Comparison of ENCODE assay signal across 15 cellular contexts in the genomic region with DNA sequence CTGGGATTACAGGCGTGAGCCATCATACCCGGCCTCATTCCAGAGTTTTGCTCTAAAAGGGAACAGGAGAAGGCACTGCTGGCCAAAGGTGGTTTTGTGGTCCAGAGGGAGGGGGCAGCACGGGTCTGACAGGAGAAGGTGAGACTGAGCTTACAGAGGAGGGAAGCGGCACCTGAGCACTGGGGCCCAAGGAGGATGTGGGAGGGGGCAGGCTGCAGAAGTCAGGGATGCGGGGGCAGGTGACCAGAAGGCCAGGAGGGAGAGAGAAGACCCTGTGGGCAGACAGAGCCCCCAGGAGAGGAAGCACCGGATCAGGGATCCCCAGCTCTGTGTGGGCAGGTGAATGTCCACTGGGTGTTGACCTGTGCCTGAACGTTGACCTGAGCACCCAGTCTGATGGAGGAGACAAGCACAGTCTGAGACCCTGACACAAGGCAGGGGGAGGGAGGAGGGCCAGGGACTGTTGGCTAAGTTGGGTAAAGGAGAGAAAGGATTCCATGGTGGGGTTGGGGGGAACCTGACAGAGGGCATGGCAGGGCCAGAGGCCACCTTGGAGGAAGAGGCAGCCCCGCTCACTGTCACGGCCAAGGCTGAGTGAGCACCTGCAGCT. TPM values are rescaled to one million over a fixed set of nuclear protein-coding genes. Genes with fewer than 3 reads are reported as not detected.
DNase-seq lines count a peak whose midpoint lies in the region; ATAC-seq and TF ChIP-seq lines count a peak whose summit lies in the region.
"Had no signal": no experiment of that assay in that cellular context is flagged by ENCODE, and none has a peak within 500 bp of the region (broad histone marks: within the 10 kb centered on the region; RNA-seq: fewer than 3 reads in every experiment).

No MANE protein-coding gene starts in this region.

- H3K36me3 Mint-ChIP-seq in activated naive CD4-positive, alpha-beta T cell treated with anti-CD3 and anti-CD28 coated beads, Interleukin-2, amount 50 U/mL, for 72 hours, result no peaks in the 10 kb centered on the region
- H3K36me3 Mint-ChIP-seq in Calu3 (ENCODE audit: insufficient read depth, unreplicated experiment), result no peaks in the 10 kb centered on the region
- H3K36me3 Mint-ChIP-seq in effector memory CD8-positive, alpha-beta T cell (ENCODE audit: insufficient read depth), result peaks cover 30% of the 10 kb centered on the region
- H3K36me3 Mint-ChIP-seq in naive thymus-derived CD4-positive, alpha-beta T cell, result peaks cover 0 to 7% (median 0%) of the 10 kb centered on the region in 5 donors

- peaks cover 22% of the 10 kb centered on the region for H3K79me1 ChIP-seq in trophoblast cell (ENCODE audit: low read length)

- H2BK120ac ChIP-seq in trophoblast cell (ENCODE audit: insufficient read depth, low read length, poor library complexity), result peak overlapping the region; percentile 92

- H3K27ac ChIP-seq in trophoblast cell (ENCODE audit: low read depth, low read length), result no peak overlapping the region
- H3K27ac ChIP-seq in naive thymus-derived CD4-positive, alpha-beta T cell (ENCODE audit: low read depth, low read length), result no peak overlapping the region

- peak overlapping the region; percentile 89 for H2BK12ac ChIP-seq in trophoblast cell (ENCODE audit: low read length)

- WGBS in trophoblast cell (ENCODE audit: extremely low coverage, insufficient coverage, insufficient read length), result no CpG with 5 or more reads among the region's 9 CpGs

- intact Hi-C loops in Calu3 (cut with micrococcal nuclease; ENCODE audit: unreplicated experiment), result no loop called here
- intact Hi-C loops in naive thymus-derived CD4-positive, alpha-beta T cell (cut with micrococcal nuclease), result loop anchor here (5.0 to 10.0 kb wide), 3 partner anchors 193 to 695 kb away; a partner anchor contains a TSS

- no TSS peak for BruUV-seq in Calu3 (replicated peaks; lab: Mats Ljungman, UMichigan)

- H4K8ac ChIP-seq in trophoblast cell (ENCODE audit: low read depth, low read length), result peak overlapping the region; percentile 36

- no peaks in the 10 kb centered on the region for H3K36me3 ChIP-seq in trophoblast cell (ENCODE audit: control insufficient read depth in 1 of 2, insufficient read depth in 2 of 2, low read length in 2 of 2)
- H3K36me3 ChIP-seq in naive thymus-derived CD4-positive, alpha-beta T cell (ENCODE audit: control insufficient read depth in 2 of 3, insufficient read depth in 3 of 3, low read length in 3 of 3), result no peaks in the 10 kb centered on the region

- no peak for DNase-seq in activated naive CD4-positive, alpha-beta T cell treated with anti-CD3 and anti-CD28 coated beads, Interleukin-2, amount 50 U/mL, for 72 hours (ENCODE audit: low spot score in 2 of 2)
- no peak for DNase-seq in activated naive CD4-positive, alpha-beta T cell (lab: John Stamatoyannopoulos, UW)
- no peak for DNase-seq in Calu3
- no peak for DNase-seq in effector memory CD8-positive, alpha-beta T cell
- no peak for DNase-seq in trophoblast cell
- DNase-seq in EL, result no peak
- DNase-seq in naive thymus-derived CD4-positive, alpha-beta T cell, result no peak
- DNase-seq: ACHN; C1 segment of cervical spinal cord; CD4-positive, alpha-beta T cell; DMS153; DMS79 treated with DMSO at 0.1 percent for 48 hours; GF-D8; HCEC 1CT had no signal

- peak overlapping the region; percentile 83 for H2AK5ac ChIP-seq in trophoblast cell (ENCODE audit: low read length)

- H3K9me3 ChIP-seq in trophoblast cell (ENCODE audit: insufficient read depth, low read depth, low read length), result peaks cover 2% of the 10 kb centered on the region
- no peaks in the 10 kb centered on the region for H3K9me3 ChIP-seq in naive thymus-derived CD4-positive, alpha-beta T cell (ENCODE audit: control insufficient read depth in 2 of 3, low read length in 3 of 3)

- TF ChIP-seq CTCF in Calu3 (IDR thresholded peaks at IDR 0.05; ENCODE audit: unreplicated experiment), result no peak

- H2AFZ ChIP-seq in trophoblast cell (ENCODE audit: insufficient read depth, low read length, poor library complexity), result no peak overlapping the region

- no peaks in the 10 kb centered on the region for H3K27me3 ChIP-seq in trophoblast cell (ENCODE audit: insufficient read depth, low read length)
- no peaks in the 10 kb centered on the region for H3K27me3 ChIP-seq in naive thymus-derived CD4-positive, alpha-beta T cell (ENCODE audit: control insufficient read depth in 2 of 2, insufficient read depth in 2 of 2, low read length in 2 of 2)

- H3K27me3 Mint-ChIP-seq in Calu3 (ENCODE audit: unreplicated experiment), result peaks cover 34% of the 10 kb centered on the region
- H3K27me3 Mint-ChIP-seq in effector memory CD8-positive, alpha-beta T cell, result no peaks in the 10 kb centered on the region
- no peaks in the 10 kb centered on the region for H3K27me3 Mint-ChIP-seq in naive thymus-derived CD4-positive, alpha-beta T cell
- H3K27me3 Mint-ChIP-seq: CD4-positive, alpha-beta T cell had no signal

- H3K4me1 Mint-ChIP-seq in Calu3 (ENCODE audit: low read depth, unreplicated experiment), result peaks cover 16% of the 10 kb centered on the region
- H3K4me1 Mint-ChIP-seq in effector memory CD8-positive, alpha-beta T cell (ENCODE audit: low read depth in 2 of 2), result peaks cover 18 to 21% of the 10 kb centered on the region in 2 donors
- H3K4me1 Mint-ChIP-seq in naive thymus-derived CD4-positive, alpha-beta T cell, result peaks cover 7 to 13% (median 12%) of the 10 kb centered on the region in 7 donors

- peaks cover 36 to 40% of the 10 kb centered on the region in 2 experiments for H3K4me1 ChIP-seq in trophoblast cell (ENCODE audit: control insufficient read depth in 1 of 2, insufficient read depth in 2 of 2, low read length in 2 of 2)
- H3K4me1 ChIP-seq in naive thymus-derived CD4-positive, alpha-beta T cell (ENCODE audit: control insufficient read depth in 2 of 2, insufficient read depth in 2 of 2, low read length in 2 of 2), result peaks cover 3 to 11% of the 10 kb centered on the region in 2 donors

- no peak overlapping the region for H3K9ac ChIP-seq in trophoblast cell (ENCODE audit: low read length)

- peak overlapping the region; percentile 57 for H4K91ac ChIP-seq in trophoblast cell (ENCODE audit: low read depth, low read length)

- peak overlapping the region; percentile 60 to 78 for H3K27ac Mint-ChIP-seq in activated naive CD4-positive, alpha-beta T cell treated with anti-CD3 and anti-CD28 coated beads, Interleukin-2, amount 50 U/mL, for 72 hours
- H3K27ac Mint-ChIP-seq in Calu3 (ENCODE audit: unreplicated experiment), result peak overlapping the region; percentile 29
- peak overlapping the region; percentile 65 for H3K27ac Mint-ChIP-seq in effector memory CD8-positive, alpha-beta T cell
- H3K27ac Mint-ChIP-seq in naive thymus-derived CD4-positive, alpha-beta T cell, result peak overlapping the region in 1 of 9 donors; percentile 28
- H3K27ac Mint-ChIP-seq: CD4-positive, alpha-beta T cell had no signal

- no peak for ATAC-seq in activated naive CD4-positive, alpha-beta T cell treated with anti-CD3 and anti-CD28 coated beads, Interleukin-2, amount 50 U/mL, for 72 hours
- ATAC-seq in effector memory CD8-positive, alpha-beta T cell (replicated peaks), result no peak
- no peak for ATAC-seq in naive thymus-derived CD4-positive, alpha-beta T cell
- no peak for ATAC-seq in HG02623 (IDR thresholded peaks at IDR 0.05; ENCODE audit: unreplicated experiment)

- peak overlapping the region; percentile 16 for H3K14ac ChIP-seq in trophoblast cell (ENCODE audit: low read length)

- CTCF ChIA-PET in Calu3 (lab: Charles Lee), result no interaction called here
- CTCF ChIA-PET in naive thymus-derived CD4-positive, alpha-beta T cell (lab: Charles Lee), result no interaction called here

- peak overlapping the region; percentile 6 for H3K18ac ChIP-seq in trophoblast cell (ENCODE audit: low read length)

- H2BK5ac ChIP-seq in trophoblast cell (ENCODE audit: low read depth, low read length, poor library complexity), result peak overlapping the region; percentile 11

- no peak overlapping the region for H3K4me2 ChIP-seq in trophoblast cell (ENCODE audit: low read length)

- no peak overlapping the region for H3K4me3 Mint-ChIP-seq in Calu3 (ENCODE audit: low read depth, unreplicated experiment)
- H3K4me3 Mint-ChIP-seq in effector memory CD8-positive, alpha-beta T cell, result no peak overlapping the region
- no peak overlapping the region for H3K4me3 Mint-ChIP-seq in naive thymus-derived CD4-positive, alpha-beta T cell
- H3K4me3 Mint-ChIP-seq: CD4-positive, alpha-beta T cell had no signal

- H3K4ac ChIP-seq in trophoblast cell (ENCODE audit: low read depth, low read length), result peak overlapping the region; percentile 21

- no peak overlapping the region for H3K23ac ChIP-seq in trophoblast cell (ENCODE audit: low read length)

- H4K12ac ChIP-seq in trophoblast cell (ENCODE audit: low read depth, low read length), result no peak overlapping the region

- no peak overlapping the region for H3K4me3 ChIP-seq in trophoblast cell (ENCODE audit: low read depth, low read length)
- H3K4me3 ChIP-seq in naive thymus-derived CD4-positive, alpha-beta T cell (ENCODE audit: low read length), result no peak overlapping the region

- POLR2A ChIA-PET in naive thymus-derived CD4-positive, alpha-beta T cell (lab: Charles Lee), result interaction anchor here (1.0 to 1.1 kb wide), 2 partner anchors 13 to 26 kb away, joined by 3 read pairs; no protein-coding TSS in a partner anchor

- H3K79me2 ChIP-seq in trophoblast cell (ENCODE audit: control insufficient read depth, insufficient read depth, low read length, poor library complexity), result peaks cover 2% of the 10 kb centered on the region

- no peaks in the 10 kb centered on the region for H3K9me3 Mint-ChIP-seq in activated naive CD4-positive, alpha-beta T cell treated with anti-CD3 and anti-CD28 coated beads, Interleukin-2, amount 50 U/mL, for 72 hours
- H3K9me3 Mint-ChIP-seq in Calu3 (ENCODE audit: low read depth, unreplicated experiment), result no peaks in the 10 kb centered on the region
- H3K9me3 Mint-ChIP-seq in effector memory CD8-positive, alpha-beta T cell, result no peaks in the 10 kb centered on the region
- H3K9me3 Mint-ChIP-seq in naive thymus-derived CD4-positive, alpha-beta T cell, result no peaks in the 10 kb centered on the region
- H3K9me3 Mint-ChIP-seq: CD4-positive, alpha-beta T cell had no signal

RNA-seq across cellular contexts. Expression of a gene that starts 12.0 kb away (rescaled TPM):
- total RNA-seq in activated naive CD4-positive, alpha-beta T cell treated with anti-CD3 and anti-CD28 coated beads, Interleukin-2, amount 50 U/mL, for 72 hours, result 10 to 100 TPM; 11.0 to 15.4 TPM
- 12.5 and 14.1 TPM in 2 replicates for total RNA-seq in Calu3 (2022)
- 60.6 and 63.8 TPM in 2 replicates for polyA plus RNA-seq in trophoblast cell (2013)
- total RNA-seq in naive thymus-derived CD4-positive, alpha-beta T cell, result 10 to 100 TPM; 19.6 to 49.1 (median 44.4) TPM
- polyA plus RNA-seq in naive thymus-derived CD4-positive, alpha-beta T cell, result 10 to 100 TPM; 19.6 to 29.6 TPM
